ENCODE assay signal across 17 cellular contexts in genomic region chr18:36595046-36595817, GRCh38.
DNase-seq lines count a peak whose midpoint lies in the region; ATAC-seq and TF ChIP-seq lines count a peak whose summit lies in the region.
"Had no signal": no experiment of that assay in that cellular context is flagged by ENCODE, and none has a peak within 500 bp of the region (broad histone marks: within the 10 kb centered on the region; RNA-seq: fewer than 3 reads in every experiment).

No MANE protein-coding gene starts in this region.

- H3K36me3 ChIP-seq in BLaER1 (no peaks in the 10 kb centered on the region), Loucy (ENCODE audit: insufficient read depth, low read length) (no peaks in the 10 kb centered on the region), sigmoid colon (no peaks in the 10 kb centered on the region)

- H4K20me1 ChIP-seq in BLaER1 (no peaks in the 10 kb centered on the region), Loucy (ENCODE audit: insufficient read depth, low read length, poor library complexity, severe bottlenecking) (no peaks in the 10 kb centered on the region)

- H3K9ac ChIP-seq in BLaER1 (no peak overlapping the region), Loucy (ENCODE audit: low read depth, low read length, poor library complexity, severe bottlenecking) (no peak overlapping the region)

- TF ChIP-seq CTCF in Loucy (conservative IDR thresholded peaks at IDR 0.05; ENCODE audit: low read length) (no peak), sigmoid colon (IDR thresholded peaks at IDR 0.05) (no peak)

- H2AFZ ChIP-seq in Loucy (ENCODE audit: low read length), result peak overlapping the region; percentile 52; the same call in 1 of the 2 replicates

- DNase-seq in left colon (peak in 1 of 2 donors; percentile 27), SW480 (ENCODE audit: low spot score) (no peak), sigmoid colon (no peak)
- DNase-seq in stimulated activated effector memory CD8-positive, alpha-beta T cell treated with anti-CD3 and anti-CD28 coated beads, Interleukin-12 subunit alpha, Interleukin-12 subunit beta, amount 100 ng/mL, for 72 hours (ENCODE audit: low spot score in 2 of 2), result no peak
- DNase-seq: ACHN, GOT3, KBM-7, NCI-H187, NCI-H2107, NCI-H226, NCI-H524, PC-3, RPMI8226 had no signal

- no peak overlapping the region for H3K4me3 ChIP-seq in BLaER1
- no peak overlapping the region for H3K4me3 ChIP-seq in Loucy (ENCODE audit: low read length, poor library complexity, severe bottlenecking)
- no peak overlapping the region for H3K4me3 ChIP-seq in sigmoid colon

- H3K4me1 ChIP-seq in BLaER1, result peaks cover 19% of the 10 kb centered on the region
- peaks cover 21% of the 10 kb centered on the region for H3K4me1 ChIP-seq in Loucy (ENCODE audit: insufficient read depth, low read length, poor library complexity, severe bottlenecking)
- H3K4me1 ChIP-seq in sigmoid colon, result no peaks in the 10 kb centered on the region

- TF ChIP-seq EP300 in sigmoid colon (IDR thresholded peaks at IDR 0.05), result no peak

- H3K27ac ChIP-seq in BLaER1, result peak overlapping the region; percentile 27; the same call in 1 of the 2 replicates
- H3K27ac ChIP-seq in sigmoid colon, result no peak overlapping the region
- H3K27ac ChIP-seq: C4-2B had no signal

- H3K4me1 Mint-ChIP-seq in stimulated activated effector memory CD8-positive, alpha-beta T cell treated with anti-CD3 and anti-CD28 coated beads, Interleukin-12 subunit alpha, Interleukin-12 subunit beta, amount 100 ng/mL, for 72 hours, result peaks cover 13% of the 10 kb centered on the region

- no peaks in the 10 kb centered on the region for H3K79me2 ChIP-seq in Loucy (ENCODE audit: insufficient read depth, low read length)

- WGBS in sigmoid colon, 2 donors, result 30 to 70% methylated on average over 10 of the region's 10 CpGs

- no peaks in the 10 kb centered on the region for H3F3A ChIP-seq in Loucy (ENCODE audit: low read depth)

- H3K9me3 Mint-ChIP-seq in stimulated activated effector memory CD8-positive, alpha-beta T cell treated with anti-CD3 and anti-CD28 coated beads, Interleukin-12 subunit alpha, Interleukin-12 subunit beta, amount 100 ng/mL, for 72 hours, result no peaks in the 10 kb centered on the region

- H3K9me3 ChIP-seq in BLaER1 (no peaks in the 10 kb centered on the region), Loucy (ENCODE audit: insufficient read depth, low read depth, low read length) (no peaks in the 10 kb centered on the region), sigmoid colon (no peaks in the 10 kb centered on the region)

- peak overlapping the region; percentile 26 for H3K4me2 ChIP-seq in BLaER1
- H3K4me2 ChIP-seq in Loucy (ENCODE audit: low read depth, low read length, poor library complexity, severe bottlenecking), result no peak overlapping the region

- ATAC-seq in left colon (peak; percentile 25), esophagus mucosa (no peak)
- peak; percentile 23 for ATAC-seq in stimulated activated effector memory CD8-positive, alpha-beta T cell treated with anti-CD3 and anti-CD28 coated beads, Interleukin-12 subunit alpha, Interleukin-12 subunit beta, amount 100 ng/mL, for 72 hours
- ATAC-seq: PC-3 had no signal

- H3K9me2 ChIP-seq in Loucy (replicated peaks; ENCODE audit: low read depth, low read length), result no peaks in the 10 kb centered on the region

- no peak for TF ChIP-seq POLR2A in sigmoid colon (IDR thresholded peaks at IDR 0.05)

- intact Hi-C loops in left colon (cut with DNase I, micrococcal nuclease), result no loop called here
- intact Hi-C loops in sigmoid colon (cut with DNase I), result no loop called here

- no peaks in the 10 kb centered on the region for H3K27me3 ChIP-seq in BLaER1
- no peaks in the 10 kb centered on the region for H3K27me3 ChIP-seq in Loucy (ENCODE audit: insufficient read depth, low read length, poor library complexity, severe bottlenecking)
- no peaks in the 10 kb centered on the region for H3K27me3 ChIP-seq in sigmoid colon

- no peak overlapping the region for H3K4me3 Mint-ChIP-seq in stimulated activated effector memory CD8-positive, alpha-beta T cell treated with anti-CD3 and anti-CD28 coated beads, Interleukin-12 subunit alpha, Interleukin-12 subunit beta, amount 100 ng/mL, for 72 hours

- H3K36me3 Mint-ChIP-seq in stimulated activated effector memory CD8-positive, alpha-beta T cell treated with anti-CD3 and anti-CD28 coated beads, Interleukin-12 subunit alpha, Interleukin-12 subunit beta, amount 100 ng/mL, for 72 hours, result no peaks in the 10 kb centered on the region

- H3K27ac Mint-ChIP-seq in stimulated activated effector memory CD8-positive, alpha-beta T cell treated with anti-CD3 and anti-CD28 coated beads, Interleukin-12 subunit alpha, Interleukin-12 subunit beta, amount 100 ng/mL, for 72 hours, result no peak overlapping the region
